7 cellular contexts compared by ENCODE assay signal in genomic region chr5:57735275-57735674, GRCh38.
DNase-seq lines count a peak whose midpoint lies in the region; ATAC-seq and TF ChIP-seq lines count a peak whose summit lies in the region.
"Not testable (repeated sequence)": the region's sequence is repeated elsewhere in the genome, so short reads cannot be mapped to it uniquely, and the experiment has no call there.

No MANE protein-coding gene starts in this region.

- DNase-seq in EL (peak; percentile 73), RWPE2 (ENCODE audit: low spot score) (peak; percentile 69), brain microvascular endothelial cell (peak; percentile 66), epithelial cell of proximal tubule (ENCODE audit: low read depth) (peak; percentile 45), islet precursor cell (peak; percentile 80)
- DNase-seq in osteocyte (ENCODE audit: extremely low spot score, unreplicated experiment) = not testable (repeated sequence)

- H3K36me3 ChIP-seq in HUES48 (ENCODE audit: control insufficient read depth, insufficient read depth, low read length); RWPE2 (ENCODE audit: low read depth); brain microvascular endothelial cell (replicated peaks): not testable (repeated sequence)

- not testable (repeated sequence) for TF ChIP-seq CTCF in RWPE2 (IDR thresholded peaks at IDR 0.05; ENCODE audit: poor library complexity, severe bottlenecking); brain microvascular endothelial cell (IDR thresholded peaks at IDR 0.05; ENCODE audit: low read depth, low read length, missing control alignments); epithelial cell of proximal tubule (conservative IDR thresholded peaks at IDR 0.05; ENCODE audit: low read depth, low read length); osteocyte (IDR thresholded peaks at IDR 0.05)

- H3K27ac Mint-ChIP-seq in osteocyte (ENCODE audit: unreplicated experiment) = peak overlapping the region; percentile 51

- not testable (repeated sequence) for H3K4me3 Mint-ChIP-seq in osteocyte (ENCODE audit: unreplicated experiment)

- H3K4me1 Mint-ChIP-seq in osteocyte (ENCODE audit: unreplicated experiment) = peaks cover 41% of the 10 kb centered on the region

- not testable (repeated sequence) for H3K4me3 ChIP-seq in HUES48 (ENCODE audit: low read depth, low read length); RWPE2 (ENCODE audit: severe bottlenecking); brain microvascular endothelial cell (ENCODE audit: low read depth, low read length); epithelial cell of proximal tubule (ENCODE audit: low read depth, low read length)

- not testable (repeated sequence) for H3K27me3 ChIP-seq in HUES48 (ENCODE audit: control insufficient read depth, insufficient read depth, low read length); RWPE2 (ENCODE audit: insufficient read depth, poor library complexity, severe bottlenecking); brain microvascular endothelial cell (replicated peaks)

- not testable (repeated sequence) for H3K9ac ChIP-seq in HUES48 (ENCODE audit: low read depth, low read length)

- peaks cover 16% of the 10 kb centered on the region for H3K4me1 ChIP-seq in HUES48 (ENCODE audit: control insufficient read depth, insufficient read depth, low read length)
- H3K4me1 ChIP-seq in RWPE2 (ENCODE audit: insufficient read depth, poor library complexity, severe bottlenecking) = peaks cover 27% of the 10 kb centered on the region

- H3K27me3 Mint-ChIP-seq in osteocyte (ENCODE audit: unreplicated experiment) = not testable (repeated sequence)

- H3K36me3 Mint-ChIP-seq in osteocyte (ENCODE audit: unreplicated experiment) = not testable (repeated sequence)

- H3K9me3 ChIP-seq in HUES48 (ENCODE audit: control insufficient read depth, insufficient read depth, low read length); RWPE2 (ENCODE audit: severe bottlenecking): not testable (repeated sequence)

- in situ Hi-C loops in brain microvascular endothelial cell (cut with HindIII; ENCODE audit: low pct_ligation_motif_present, low sequenced_read_pairs) = not testable (repeated sequence)

- peak; percentile 66 for ATAC-seq in RWPE2 (ENCODE audit: low read depth)

- not testable (repeated sequence) for H3K9me3 Mint-ChIP-seq in osteocyte (ENCODE audit: unreplicated experiment)

- H3K27ac ChIP-seq in HUES48 (ENCODE audit: low read depth, low read length) = peak overlapping the region; percentile 1
- peak overlapping the region; percentile 89 for H3K27ac ChIP-seq in RWPE2 (ENCODE audit: poor library complexity, severe bottlenecking)
- peak overlapping the region; percentile 86 for H3K27ac ChIP-seq in brain microvascular endothelial cell

Comparison
In these comparisons a context has a peak if more than half of its experiments do, and no peak if none do; other contexts are left out.
1. H3K27ac ChIP-seq: peak in every context shown above with its lines; median percentile 89 in RWPE2; 86 in brain microvascular endothelial cell; 1 in HUES48.